ENCODE assay signal across 19 cellular contexts in the genomic region with DNA sequence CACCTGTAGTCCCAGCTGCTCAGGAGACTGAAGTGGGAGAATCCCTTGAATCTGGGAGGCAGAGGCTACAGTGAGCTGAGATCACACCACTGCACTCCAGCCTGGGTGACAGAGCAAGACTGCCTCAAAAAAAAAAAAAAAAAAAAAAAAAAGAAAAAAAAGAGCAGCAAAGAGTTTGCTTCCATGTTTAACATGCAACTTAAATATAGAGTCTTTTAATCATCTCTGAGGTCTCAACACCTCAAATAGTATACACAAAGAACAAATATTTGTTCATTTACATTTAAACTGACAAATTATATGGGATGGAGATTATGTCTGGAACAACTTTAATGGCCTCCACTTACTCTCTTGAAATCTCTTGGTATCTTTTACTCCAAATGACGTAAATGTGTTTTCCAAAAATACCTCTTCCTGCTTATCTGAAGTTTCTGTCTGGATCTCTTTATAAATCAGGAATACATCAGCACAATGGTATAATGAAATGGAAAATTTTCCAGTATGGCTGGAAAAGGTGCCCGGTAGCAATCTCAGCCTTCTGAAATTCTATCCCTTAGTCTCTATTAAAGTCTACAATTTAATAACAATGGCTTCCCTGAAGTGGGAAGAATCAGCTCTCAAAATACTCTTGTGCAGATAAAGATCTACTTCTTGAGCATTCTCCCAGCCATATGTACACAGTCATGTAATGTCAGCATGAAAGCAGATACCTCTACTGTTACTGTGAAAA.
"Had no signal": no experiment of that assay in that cellular context is flagged by ENCODE, and none has a peak within 500 bp of the region (broad histone marks: within the 10 kb centered on the region; RNA-seq: fewer than 3 reads in every experiment).

No MANE protein-coding gene starts in this region.

- H3K4me3 ChIP-seq: gastroesophageal sphincter, hepatocyte, mucosa of descending colon, spleen, uterus had no signal

- DNase-seq: activated CD4-positive, alpha-beta memory T cell treated with anti-CD3 and anti-CD28 coated beads, Interleukin-2, amount 10 ng/mL, durations not matched to agents 7 days and 5 days; activated CD4-positive, alpha-beta T cell treated with anti-CD3 and anti-CD28 coated beads for 1 hour; activated CD4-positive, alpha-beta T cell treated with anti-CD3 and anti-CD28 coated beads, Interleukin-2, amount 10 ng/mL, durations not matched to agents 7 days and 5 days; activated CD8-positive, alpha-beta memory T cell treated with anti-CD3 and anti-CD28 coated beads, Interleukin-2, amount 50 U/mL, for 48 hours; activated gamma-delta T cell treated with Interleukin-2 at 50 U/mL for 16 hours; activated naive CD4-positive, alpha-beta T cell treated with anti-CD3 and anti-CD28 coated beads, Interleukin-2, amount 50 U/mL, for 16 hours; activated T-cell treated with anti-CD3 and anti-CD28 coated beads, Interleukin-2, amount 50 U/mL, for 24 hours; amniotic stem cell; central memory CD4-positive, alpha-beta T cell; islet precursor cell; left cardiac atrium; left ventricle myocardium superior; mucosa of descending colon; right cardiac atrium; spleen; T1000; uterus had no signal

- H3K27ac ChIP-seq: gastroesophageal sphincter, hepatocyte, spleen, uterus had no signal

- H3K36me3 ChIP-seq: gastroesophageal sphincter, uterus had no signal

- H3K4me1 ChIP-seq: gastroesophageal sphincter, spleen, uterus had no signal

- H3K27me3 ChIP-seq: gastroesophageal sphincter, hepatocyte, spleen, uterus had no signal

- H3K9me3 ChIP-seq: mucosa of descending colon, uterus had no signal
